Comparison of ENCODE assay signal across 8 cellular contexts in genomic region chr10:3172446-3173172, GRCh38. TPM values are rescaled to one million over a fixed set of nuclear protein-coding genes. Genes with fewer than 3 reads are reported as not detected.
DNase-seq lines count a peak whose midpoint lies in the region; TF ChIP-seq lines count a peak whose summit lies in the region.

A gene with protein sequence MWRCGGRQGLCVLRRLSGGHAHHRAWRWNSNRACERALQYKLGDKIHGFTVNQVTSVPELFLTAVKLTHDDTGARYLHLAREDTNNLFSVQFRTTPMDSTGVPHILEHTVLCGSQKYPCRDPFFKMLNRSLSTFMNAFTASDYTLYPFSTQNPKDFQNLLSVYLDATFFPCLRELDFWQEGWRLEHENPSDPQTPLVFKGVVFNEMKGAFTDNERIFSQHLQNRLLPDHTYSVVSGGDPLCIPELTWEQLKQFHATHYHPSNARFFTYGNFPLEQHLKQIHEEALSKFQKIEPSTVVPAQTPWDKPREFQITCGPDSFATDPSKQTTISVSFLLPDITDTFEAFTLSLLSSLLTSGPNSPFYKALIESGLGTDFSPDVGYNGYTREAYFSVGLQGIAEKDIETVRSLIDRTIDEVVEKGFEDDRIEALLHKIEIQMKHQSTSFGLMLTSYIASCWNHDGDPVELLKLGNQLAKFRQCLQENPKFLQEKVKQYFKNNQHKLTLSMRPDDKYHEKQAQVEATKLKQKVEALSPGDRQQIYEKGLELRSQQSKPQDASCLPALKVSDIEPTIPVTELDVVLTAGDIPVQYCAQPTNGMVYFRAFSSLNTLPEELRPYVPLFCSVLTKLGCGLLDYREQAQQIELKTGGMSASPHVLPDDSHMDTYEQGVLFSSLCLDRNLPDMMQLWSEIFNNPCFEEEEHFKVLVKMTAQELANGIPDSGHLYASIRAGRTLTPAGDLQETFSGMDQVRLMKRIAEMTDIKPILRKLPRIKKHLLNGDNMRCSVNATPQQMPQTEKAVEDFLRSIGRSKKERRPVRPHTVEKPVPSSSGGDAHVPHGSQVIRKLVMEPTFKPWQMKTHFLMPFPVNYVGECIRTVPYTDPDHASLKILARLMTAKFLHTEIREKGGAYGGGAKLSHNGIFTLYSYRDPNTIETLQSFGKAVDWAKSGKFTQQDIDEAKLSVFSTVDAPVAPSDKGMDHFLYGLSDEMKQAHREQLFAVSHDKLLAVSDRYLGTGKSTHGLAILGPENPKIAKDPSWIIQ (minus strand): TSS chr10:3172782. CDS start chr10:3172772, 10 bp downstream.

- peaks cover 9% of the 10 kb centered on the region for H3K36me3 Mint-ChIP-seq in HFFc6 (ENCODE audit: low read depth)

- peak; percentile 83 for TF ChIP-seq POLR2A in NB4 (IDR thresholded peaks at IDR 0.05; ENCODE audit: extremely low read depth, insufficient read length)

- peak; percentile 98 for DNase-seq in GM04504 (ENCODE audit: low read depth)
- DNase-seq in HFFc6: peak; percentile 99
- peak; percentile 96 for DNase-seq in NB4 (ENCODE audit: low read depth)
- peak; percentile 67 for DNase-seq in SK-N-MC (ENCODE audit: low read depth, low spot score)
- peak; percentile 99 for DNase-seq in activated naive CD4-positive, alpha-beta T cell treated with anti-CD3 and anti-CD28 coated beads, Interleukin-2, amount 50 U/mL, for 16 hours
- peak; percentile 98 for DNase-seq in globus pallidus (ENCODE audit: low spot score)
- DNase-seq in occipital lobe (lab: John Stamatoyannopoulos, UW): peak; percentile 99

- H3K27ac ChIP-seq in SK-N-MC: no peak within 1 kb of the TSS
- no peak within 1 kb of the TSS for H3K27ac ChIP-seq in temporal lobe (ENCODE audit: low read depth, low read length)

- peaks cover 11% of the 10 kb centered on the region; the same call in 1 of the 2 replicates for H3K4me1 Mint-ChIP-seq in HFFc6 (ENCODE audit: low read depth)

- peaks cover 9% of the 10 kb centered on the region; the same call in 1 of the 2 replicates for H3K36me3 ChIP-seq in SK-N-MC (ENCODE audit: insufficient read depth, low read length)

- TF ChIP-seq CTCF in HFFc6 (IDR thresholded peaks at IDR 0.05): no peak
- TF ChIP-seq CTCF in NB4 (IDR thresholded peaks at IDR 0.05; ENCODE audit: low read depth, low read length): no peak

- peak within 1 kb of the TSS; percentile 72 for H3K4me3 ChIP-seq in NB4 (ENCODE audit: low read depth, low read length)
- peak within 1 kb of the TSS; percentile 81 for H3K4me3 ChIP-seq in SK-N-MC

- H3K27ac Mint-ChIP-seq in HFFc6: peak within 1 kb of the TSS; percentile 95

- H3K9me3 ChIP-seq in SK-N-MC (ENCODE audit: low read depth, low read length): no peaks in the 10 kb centered on the region

- peak within 1 kb of the TSS; percentile 92 for H3K4me3 Mint-ChIP-seq in HFFc6

- no peaks in the 10 kb centered on the region for H3K9me3 Mint-ChIP-seq in HFFc6

- peak within 1 kb of the TSS; percentile 78 for H3K9ac ChIP-seq in SK-N-MC (ENCODE audit: insufficient read length)

- H3K27me3 Mint-ChIP-seq in HFFc6 (ENCODE audit: insufficient read depth): peaks cover 2% of the 10 kb centered on the region

RNA-seq across cellular contexts. Expression of the gene that starts here (rescaled TPM):
- total RNA-seq in HFFc6 (2021; fragmentation: NEBNext Ultra II Directional; extraction: Animal tissue kit (Norgen Biotek cat#: 25700)): 100 to 1,000 TPM; 106 to 124 (median 112) TPM
- total RNA-seq in occipital lobe (38.8 TPM), temporal lobe (48.4 TPM)
